17 cellular contexts compared by ENCODE assay signal in genomic region chr7:24926623-24927539, GRCh38. TPM values are rescaled to one million over a fixed set of nuclear protein-coding genes. Genes with fewer than 3 reads are reported as not detected.
DNase-seq lines count a peak whose midpoint lies in the region; ATAC-seq and TF ChIP-seq lines count a peak whose summit lies in the region.
"Had no signal": no experiment of that assay in that cellular context is flagged by ENCODE, and none has a peak within 500 bp of the region (broad histone marks: within the 10 kb centered on the region; RNA-seq: fewer than 3 reads in every experiment).

No MANE protein-coding gene starts in this region.

- H3K23ac ChIP-seq in mesendoderm (ENCODE audit: low read length), result no peak overlapping the region

- H3K4me2 ChIP-seq in mesendoderm (ENCODE audit: low read length), result no peak overlapping the region

- H3K9ac ChIP-seq in mesendoderm (ENCODE audit: low read length), result no peak overlapping the region

- no peak for ATAC-seq in HG02970 (IDR thresholded peaks at IDR 0.05; ENCODE audit: low FRiP score, unreplicated experiment)
- no peak for ATAC-seq in upper lobe of left lung (ENCODE audit: low FRiP score in 2 of 2)
- no peak for ATAC-seq in GM21447 (IDR thresholded peaks at IDR 0.05; ENCODE audit: unreplicated experiment)
- ATAC-seq: Right ventricle myocardium inferior had no signal

- DNase-seq in AG09309 (ENCODE audit: low read depth), result peak; percentile 56
- peak; percentile 67 for DNase-seq in HS-5 (ENCODE audit: low read depth)
- peak; percentile 36 for DNase-seq in brain microvascular endothelial cell
- DNase-seq in mesendoderm, result peak; percentile 28
- DNase-seq in upper lobe of left lung, result no peak
- DNase-seq in epidermal melanocyte (ENCODE audit: insufficient read length, low spot score), result no peak
- DNase-seq: activated naive CD4-positive, alpha-beta T cell treated with anti-CD3 and anti-CD28 coated beads for 36 hours; CD8-positive, alpha-beta memory T cell; cerebellar nuclear complex; NCI-H1105 treated with DMSO at 0.1 percent for 48 hours; NCI-H69; stimulated activated CD4-positive, alpha-beta T cell treated with anti-CD3 and anti-CD28 coated beads, Interleukin-2, amount 100 ng/mL, for 48 hours; stimulated activated naive CD4-positive, alpha-beta T cell had no signal

- H3K36me3 ChIP-seq in brain microvascular endothelial cell (replicated peaks) (no peaks in the 10 kb centered on the region), mesendoderm (ENCODE audit: control insufficient read depth, insufficient read depth, low read length) (no peaks in the 10 kb centered on the region), upper lobe of left lung (no peaks in the 10 kb centered on the region)

- H3K79me2 ChIP-seq in mesendoderm (ENCODE audit: control insufficient read depth, insufficient read depth, low read length), result no peaks in the 10 kb centered on the region

- H3K18ac ChIP-seq in mesendoderm (ENCODE audit: low read length), result no peak overlapping the region

- H3K79me1 ChIP-seq in mesendoderm (ENCODE audit: low read length), result peaks cover 3% of the 10 kb centered on the region

- no peak overlapping the region for H3K4ac ChIP-seq in mesendoderm (ENCODE audit: low read depth, low read length)

- no peak overlapping the region for H3K56ac ChIP-seq in mesendoderm (ENCODE audit: low read length)

- H3K4me1 ChIP-seq in mesendoderm (ENCODE audit: control insufficient read depth, low read depth, low read length) (no peaks in the 10 kb centered on the region), upper lobe of left lung (peaks cover 0 to 5% (median 2%) of the 10 kb centered on the region in 4 donors)

- H3K27ac ChIP-seq in brain microvascular endothelial cell (no peak overlapping the region), mesendoderm (ENCODE audit: low read depth, low read length) (no peak overlapping the region), upper lobe of left lung (no peak overlapping the region)
- H3K27ac ChIP-seq: VCaP had no signal

- TF ChIP-seq POLR2A in upper lobe of left lung (IDR thresholded peaks at IDR 0.05), result no peak

- 100% methylated on average over 1 of the region's 5 CpGs for WGBS in mesendoderm (ENCODE audit: extremely low coverage, insufficient coverage, low lambda C conversion rate)
- 72 to 76% methylated on average over 5 of the region's 5 CpGs for WGBS in upper lobe of left lung, 2 donors

- H2BK5ac ChIP-seq in mesendoderm (ENCODE audit: low read length), result no peak overlapping the region

- TF ChIP-seq CTCF in AG09309 (IDR thresholded peaks at IDR 0.05; ENCODE audit: control insufficient read depth, insufficient read depth, low read depth, low read length, missing control alignments) (no peak), brain microvascular endothelial cell (IDR thresholded peaks at IDR 0.05; ENCODE audit: low read depth, low read length, missing control alignments) (no peak), upper lobe of left lung (IDR thresholded peaks at IDR 0.05) (no peak)

- in situ Hi-C loops in brain microvascular endothelial cell (cut with HindIII; ENCODE audit: low pct_ligation_motif_present, low sequenced_read_pairs), result no loop called here

- no peak overlapping the region for H2BK120ac ChIP-seq in mesendoderm (ENCODE audit: low read depth, low read length)

- TF ChIP-seq EP300 in upper lobe of left lung (IDR thresholded peaks at IDR 0.05), result no peak

- no peak overlapping the region for H2BK15ac ChIP-seq in mesendoderm (replicated peaks; ENCODE audit: low read depth)

- no peak overlapping the region for H3K4me3 ChIP-seq in AG09309 (ENCODE audit: control insufficient read depth, low read depth, low read length)
- H3K4me3 ChIP-seq in brain microvascular endothelial cell (ENCODE audit: low read depth, low read length), result no peak overlapping the region
- H3K4me3 ChIP-seq in mesendoderm (ENCODE audit: low read length), result no peak overlapping the region
- H3K4me3 ChIP-seq in upper lobe of left lung, result no peak overlapping the region

- H3K27me3 ChIP-seq in brain microvascular endothelial cell (replicated peaks) (no peaks in the 10 kb centered on the region), mesendoderm (ENCODE audit: insufficient read depth, low read length, poor library complexity) (no peaks in the 10 kb centered on the region), upper lobe of left lung (no peaks in the 10 kb centered on the region)

- no peak overlapping the region for H2AK5ac ChIP-seq in mesendoderm (ENCODE audit: low read length)

- no peak overlapping the region for H4K5ac ChIP-seq in mesendoderm (ENCODE audit: low read length)

- no peaks in the 10 kb centered on the region for H3K9me3 ChIP-seq in upper lobe of left lung

- no peak overlapping the region for H4K8ac ChIP-seq in mesendoderm (ENCODE audit: low read depth, low read length)

RNA-seq across cellular contexts. Expression of gene OSBPL3, which starts 53.1 kb away (rescaled TPM):
- polyA plus RNA-seq in mesendoderm (2013, experiment 1 of 2), result 4.9 TPM
- 5.7 TPM for polyA plus RNA-seq in mesendoderm (2013, experiment 2 of 2)
- total RNA-seq in upper lobe of left lung, result 10 to 100 TPM; 17.5 to 55.5 (median 21.7) TPM

Comparison
In these comparisons a context has a peak if more than half of its experiments do, and no peak if none do; other contexts are left out.
1. DNase-seq: peak in AG09309 (single experiment), HS-5 (single experiment), brain microvascular endothelial cell (single experiment) and mesendoderm (single experiment); none in upper lobe of left lung (0 of 2) and epidermal melanocyte (single experiment).